31 cellular contexts compared by ENCODE assay signal in the genomic region with DNA sequence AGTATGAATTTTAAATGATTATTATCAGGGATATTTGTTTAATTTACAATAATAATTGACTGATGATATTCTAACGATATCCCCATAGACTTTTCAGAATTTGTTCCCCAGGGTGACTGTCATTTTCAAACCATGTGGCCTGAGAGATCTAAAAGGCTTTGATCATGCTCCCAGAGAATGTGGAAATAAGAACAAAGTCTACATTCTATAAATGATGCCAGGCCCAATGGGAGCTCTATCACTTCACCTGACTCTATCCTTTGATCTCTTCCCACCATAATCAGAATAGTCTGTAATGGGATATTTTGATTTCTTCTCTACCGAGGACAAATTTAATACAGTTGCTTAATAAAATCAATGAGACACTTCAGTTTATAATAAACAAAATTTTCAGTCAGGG.
"Had no signal": no experiment of that assay in that cellular context is flagged by ENCODE, and none has a peak within 500 bp of the region (broad histone marks: within the 10 kb centered on the region; RNA-seq: fewer than 3 reads in every experiment).

No MANE protein-coding gene starts in this region.

- DNase-seq: natural killer cell; occipital lobe; ovary; posterior cingulate gyrus; psoas muscle; right cardiac atrium; spleen; stimulated activated CD4-positive, alpha-beta T cell treated with anti-CD3 and anti-CD28 coated beads, Interleukin-12 subunit alpha, Interleukin-12 subunit beta, amount 100 ng/mL, for 4 hours; stimulated activated CD4-positive, alpha-beta T cell treated with anti-CD3 and anti-CD28 coated beads, Interleukin-1b, Interleukin-23, amount 100 ng/mL, for 48 hours; stimulated activated CD4-positive, alpha-beta T cell treated with anti-CD3 and anti-CD28 coated beads, Interleukin-4, amount 100 ng/mL, for 1 hour; stimulated activated CD4-positive, alpha-beta T cell treated with anti-CD3 and anti-CD28 coated beads, Interleukin-4, amount 100 ng/mL, for 4 hours; stimulated activated CD8-positive, alpha-beta memory T cell treated with anti-CD3 and anti-CD28 coated beads, Interleukin-4, amount 100 ng/mL, for 48 hours; stimulated activated naive CD4-positive, alpha-beta T cell; stimulated activated naive CD8-positive, alpha-beta T cell treated with anti-CD3 and anti-CD28 coated beads, Interleukin-15, amount 100 ng/mL, for 72 hours; stimulated activated naive CD8-positive, alpha-beta T cell treated with anti-CD3 and anti-CD28 coated beads, Interleukin-15, Interleukin-2, amounts not matched to agents 100 U/mL and 50 U/mL, for 24 hours; substantia nigra; testis; tibial artery; transverse colon; upper lobe of right lung; uterus had no signal

- H3K4me1 ChIP-seq: parathyroid adenoma, psoas muscle, spleen, suprapubic skin, testis, tibial artery, transverse colon, upper lobe of right lung, uterus had no signal

- ATAC-seq: natural killer cell; psoas muscle; right cardiac atrium; sciatic nerve; stimulated activated memory B cell treated with anti-CD40 and anti-IgM and Interleukin-4, amounts not matched to agents 10 μg/mL and 1 μg/mL and 100 μg/mL, for 72 hours; stimulated activated naive CD8-positive, alpha-beta T cell treated with anti-CD3 and anti-CD28 coated beads, Interleukin-15, amount 100 ng/mL, for 72 hours; stimulated activated naive CD8-positive, alpha-beta T cell treated with anti-CD3 and anti-CD28 coated beads, Interleukin-15, Interleukin-2, amounts not matched to agents 100 U/mL and 50 U/mL, for 24 hours; upper lobe of right lung had no signal

- H3K27ac Mint-ChIP-seq: natural killer cell; nephron; neural progenitor cell; progenitor cell of endocrine pancreas; stimulated activated memory B cell treated with anti-CD40 and anti-IgM and Interleukin-4, amounts not matched to agents 10 μg/mL and 1 μg/mL and 100 μg/mL, for 72 hours; stimulated activated naive CD8-positive, alpha-beta T cell treated with anti-CD3 and anti-CD28 coated beads, Interleukin-15, amount 100 ng/mL, for 72 hours; type B pancreatic cell had no signal

- H3K27ac ChIP-seq: neural progenitor cell, ovary, parathyroid adenoma, psoas muscle, skin epidermis, spleen, suprapubic skin, testis, tibial artery, transverse colon, upper lobe of right lung, uterus had no signal

- H3K27me3 ChIP-seq: neural progenitor cell, ovary, spleen, suprapubic skin, testis, tibial artery, transverse colon, upper lobe of right lung, uterus had no signal

- H3K27me3 Mint-ChIP-seq: progenitor cell of endocrine pancreas; stimulated activated memory B cell treated with anti-CD40 and anti-IgM and Interleukin-4, amounts not matched to agents 10 μg/mL and 1 μg/mL and 100 μg/mL, for 72 hours; stimulated activated naive CD8-positive, alpha-beta T cell treated with anti-CD3 and anti-CD28 coated beads, Interleukin-15, amount 100 ng/mL, for 72 hours; type B pancreatic cell had no signal

- H3K4me1 Mint-ChIP-seq: natural killer cell; nephron; neural progenitor cell; stimulated activated memory B cell treated with anti-CD40 and anti-IgM and Interleukin-4, amounts not matched to agents 10 μg/mL and 1 μg/mL and 100 μg/mL, for 72 hours; stimulated activated naive CD8-positive, alpha-beta T cell treated with anti-CD3 and anti-CD28 coated beads, Interleukin-15, amount 100 ng/mL, for 72 hours had no signal

- H3K4me3 ChIP-seq: neural progenitor cell, ovary, psoas muscle, skin epidermis, smooth muscle cell, spleen, suprapubic skin, testis, tibial artery, transverse colon, upper lobe of right lung, uterus had no signal

- H3K4me3 Mint-ChIP-seq: natural killer cell; nephron; neural progenitor cell; stimulated activated memory B cell treated with anti-CD40 and anti-IgM and Interleukin-4, amounts not matched to agents 10 μg/mL and 1 μg/mL and 100 μg/mL, for 72 hours; stimulated activated naive CD8-positive, alpha-beta T cell treated with anti-CD3 and anti-CD28 coated beads, Interleukin-15, amount 100 ng/mL, for 72 hours; type B pancreatic cell had no signal

- H3K36me3 Mint-ChIP-seq: neural progenitor cell; stimulated activated memory B cell treated with anti-CD40 and anti-IgM and Interleukin-4, amounts not matched to agents 10 μg/mL and 1 μg/mL and 100 μg/mL, for 72 hours; type B pancreatic cell had no signal

- H3K9me3 ChIP-seq: ovary, psoas muscle, testis had no signal

- H3K36me3 ChIP-seq: ovary, spleen, suprapubic skin, tibial artery, transverse colon, upper lobe of right lung, uterus had no signal
